ENCODE assay signal across 30 cellular contexts in genomic region chr3:3699407-3699806, GRCh38.
"Had no signal": no experiment of that assay in that cellular context is flagged by ENCODE, and none has a peak within 500 bp of the region (broad histone marks: within the 10 kb centered on the region; RNA-seq: fewer than 3 reads in every experiment).

No MANE protein-coding gene starts in this region.

- H3K4me1 ChIP-seq: ascending aorta, colonic mucosa, esophagus squamous epithelium, gastroesophageal sphincter had no signal

- FAIRE-seq: endometrium, endothelial cell of umbilical vein, TTC549 had no signal

- H3K9me3 Mint-ChIP-seq: activated CD4-positive, alpha-beta memory T cell treated with anti-CD3 and anti-CD28 coated beads for 36 hours; activated naive CD4-positive, alpha-beta T cell treated with anti-CD3 and anti-CD28 coated beads for 36 hours; activated T-helper 2 cell treated with anti-CD3 and anti-CD28 coated beads, Interferon-gamma antibody, Interleukin-2, Interleukin-4, amounts not matched to agents 10 μg/mL and 5 μg/mL and 100 μg/mL, durations not matched to agents 14 hours and 24 hours and 36 hours had no signal

- H3K27me3 Mint-ChIP-seq: activated CD4-positive, alpha-beta memory T cell treated with anti-CD3 and anti-CD28 coated beads for 36 hours; activated CD8-positive, alpha-beta memory T cell treated with anti-CD3 and anti-CD28 coated beads, Interleukin-2, amount 10 ng/mL, durations not matched to agents 7 days and 5 days; activated naive CD8-positive, alpha-beta T cell treated with anti-CD3 and anti-CD28 coated beads, Interleukin-2, amount 10 ng/mL, durations not matched to agents 7 days and 5 days had no signal

- H3K36me3 Mint-ChIP-seq: activated CD4-positive, alpha-beta memory T cell treated with anti-CD3 and anti-CD28 coated beads for 36 hours; activated CD8-positive, alpha-beta memory T cell treated with anti-CD3 and anti-CD28 coated beads, Interleukin-2, amount 10 ng/mL, durations not matched to agents 7 days and 5 days; activated naive CD4-positive, alpha-beta T cell treated with anti-CD3 and anti-CD28 coated beads, Interleukin-2, amount 50 U/mL, for 72 hours had no signal

- H3K27ac ChIP-seq: ascending aorta, cardiac muscle cell, colonic mucosa, esophagus squamous epithelium, gastroesophageal sphincter, VCaP had no signal

- H3K36me3 ChIP-seq: ascending aorta, cardiac muscle cell, colonic mucosa, esophagus squamous epithelium, gastroesophageal sphincter had no signal

- H3K27ac Mint-ChIP-seq: activated CD4-positive, alpha-beta memory T cell treated with anti-CD3 and anti-CD28 coated beads for 36 hours; activated CD8-positive, alpha-beta memory T cell treated with anti-CD3 and anti-CD28 coated beads, Interleukin-2, amount 10 ng/mL, durations not matched to agents 7 days and 5 days; activated CD8-positive, alpha-beta T cell treated with anti-CD3 and anti-CD28 coated beads, Interleukin-2, amount 10 ng/mL, durations not matched to agents 7 days and 5 days; activated naive CD4-positive, alpha-beta T cell treated with anti-CD3 and anti-CD28 coated beads for 36 hours; activated naive CD4-positive, alpha-beta T cell treated with anti-CD3 and anti-CD28 coated beads, Interleukin-2, amount 50 U/mL, for 72 hours; activated T-helper 1 cell treated with anti-CD3 and anti-CD28 coated beads, Interleukin-12 subunit alpha, Interleukin-12 subunit beta, Interleukin-2, Interleukin-4 antibody, amounts not matched to agents 30 ng/mL and 10 ng/mL and 1 ng/mL, durations not matched to agents 14 hours and 24 hours and 36 hours; activated T-helper 2 cell treated with anti-CD3 and anti-CD28 coated beads, Interferon-gamma antibody, Interleukin-2, Interleukin-4, amounts not matched to agents 10 μg/mL and 5 μg/mL and 100 μg/mL, durations not matched to agents 14 hours and 24 hours and 36 hours; WTC11 had no signal

- H3K4me3 Mint-ChIP-seq: activated CD4-positive, alpha-beta memory T cell treated with anti-CD3 and anti-CD28 coated beads for 36 hours; activated CD8-positive, alpha-beta memory T cell treated with anti-CD3 and anti-CD28 coated beads, Interleukin-2, amount 10 ng/mL, durations not matched to agents 7 days and 5 days; activated CD8-positive, alpha-beta T cell treated with anti-CD3 and anti-CD28 coated beads, Interleukin-2, amount 10 ng/mL, durations not matched to agents 7 days and 5 days; activated naive CD4-positive, alpha-beta T cell treated with anti-CD3 and anti-CD28 coated beads for 36 hours; activated naive CD8-positive, alpha-beta T cell treated with anti-CD3 and anti-CD28 coated beads, Interleukin-2, amount 10 ng/mL, durations not matched to agents 7 days and 5 days; activated T-helper 1 cell treated with anti-CD3 and anti-CD28 coated beads, Interleukin-12 subunit alpha, Interleukin-12 subunit beta, Interleukin-2, Interleukin-4 antibody, amounts not matched to agents 30 ng/mL and 10 ng/mL and 1 ng/mL, durations not matched to agents 14 hours and 24 hours and 36 hours; WTC11 had no signal

- H3K9me3 ChIP-seq: ascending aorta, colonic mucosa, esophagus squamous epithelium, gastroesophageal sphincter had no signal

- DNase-seq: activated CD4-positive, alpha-beta memory T cell treated with anti-CD3 and anti-CD28 coated beads for 36 hours; activated CD4-positive, alpha-beta T cell treated with anti-CD3 and anti-CD28 coated beads for 1 hour; activated CD4-positive, alpha-beta T cell treated with anti-CD3 and anti-CD28 coated beads for 4 hours; activated CD8-positive, alpha-beta memory T cell treated with anti-CD3 and anti-CD28 coated beads, Interleukin-2, amount 10 ng/mL, durations not matched to agents 7 days and 5 days; activated CD8-positive, alpha-beta memory T cell treated with anti-CD3 and anti-CD28 coated beads, Interleukin-2, amount 50 U/mL, for 4 hours; activated CD8-positive, alpha-beta T cell treated with anti-CD3 and anti-CD28 coated beads, Interleukin-2, amount 10 ng/mL, durations not matched to agents 7 days and 5 days; activated effector memory CD4-positive, alpha-beta T cell treated with anti-CD3 and anti-CD28 coated beads, Interleukin-2, amount 50 U/mL, for 16 hours; activated naive CD4-positive, alpha-beta T cell treated with anti-CD3 and anti-CD28 coated beads for 36 hours; activated naive CD8-positive, alpha-beta T cell treated with anti-CD3 and anti-CD28 coated beads, Interleukin-2, amount 10 ng/mL, durations not matched to agents 7 days and 5 days; activated T-cell treated with anti-CD3 and anti-CD28 coated beads, Interleukin-2, amount 50 U/mL, for 1 hour; activated T-cell treated with anti-CD3 and anti-CD28 coated beads, Interleukin-2, amount 50 U/mL, for 48 hours; central memory CD4-positive, alpha-beta T cell; cerebellar nuclear complex; colonic mucosa; effector CD8-positive, alpha-beta T cell; esophagus squamous epithelium; foreskin melanocyte; head of caudate nucleus; T-helper 2 cell had no signal

- H3K4me3 ChIP-seq: ascending aorta, cardiac muscle cell, colonic mucosa, esophagus squamous epithelium, gastroesophageal sphincter had no signal

- ATAC-seq: activated CD8-positive, alpha-beta memory T cell treated with anti-CD3 and anti-CD28 coated beads, Interleukin-2, amount 10 ng/mL, durations not matched to agents 7 days and 5 days; activated CD8-positive, alpha-beta T cell treated with anti-CD3 and anti-CD28 coated beads, Interleukin-2, amount 10 ng/mL, durations not matched to agents 7 days and 5 days; activated naive CD4-positive, alpha-beta T cell treated with anti-CD3 and anti-CD28 coated beads, Interleukin-2, amount 50 U/mL, for 72 hours; gastroesophageal sphincter; WTC11 had no signal

- H3K4me1 Mint-ChIP-seq: activated CD8-positive, alpha-beta memory T cell treated with anti-CD3 and anti-CD28 coated beads, Interleukin-2, amount 10 ng/mL, durations not matched to agents 7 days and 5 days; activated naive CD8-positive, alpha-beta T cell treated with anti-CD3 and anti-CD28 coated beads, Interleukin-2, amount 10 ng/mL, durations not matched to agents 7 days and 5 days had no signal

- H3K27me3 ChIP-seq: ascending aorta, colonic mucosa, esophagus squamous epithelium, gastroesophageal sphincter had no signal
